In the genomic region with DNA sequence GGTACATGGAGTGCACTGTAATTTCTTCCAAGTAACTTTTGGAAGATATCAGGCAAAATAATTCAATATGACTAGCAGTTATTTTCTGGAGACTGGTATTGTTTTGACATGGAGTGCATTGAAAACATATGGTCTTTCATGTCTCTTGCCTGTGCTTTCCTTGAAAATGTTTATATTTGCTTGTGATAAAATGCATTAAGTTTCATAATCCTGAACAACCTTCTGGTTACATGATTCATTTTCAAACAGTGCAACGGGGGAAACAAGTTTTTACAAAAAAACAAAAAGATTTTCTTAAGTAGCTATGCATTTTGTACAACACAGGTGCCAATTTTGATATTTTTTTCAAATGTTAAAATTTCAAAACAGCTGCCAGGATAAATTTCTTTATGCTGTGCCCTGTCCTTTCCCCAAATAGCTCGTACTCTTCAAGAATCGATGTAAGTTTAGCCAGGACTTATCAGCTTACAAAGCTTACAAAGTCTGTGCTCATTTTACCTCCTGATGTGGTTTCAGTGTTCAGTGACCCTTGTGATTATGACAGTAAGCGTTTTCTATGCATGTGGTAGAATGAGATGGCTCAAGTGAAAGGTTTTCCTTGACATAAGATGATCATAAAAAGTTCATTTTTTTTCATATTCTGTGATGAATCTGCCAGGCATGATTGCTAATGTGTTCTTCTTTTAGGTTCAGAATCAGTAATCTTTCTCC, we compare ENCODE assay signal across 8 cellular contexts.
DNase-seq lines count a peak whose midpoint lies in the region; ATAC-seq and TF ChIP-seq lines count a peak whose summit lies in the region.
"Had no signal": no experiment of that assay in that cellular context is flagged by ENCODE, and none has a peak within 500 bp of the region (broad histone marks: within the 10 kb centered on the region; RNA-seq: fewer than 3 reads in every experiment).

No MANE protein-coding gene starts in this region.

- ATAC-seq in GM18858 (IDR thresholded peaks at IDR 0.05; ENCODE audit: unreplicated experiment) (peak; percentile 63), HG02870 (IDR thresholded peaks at IDR 0.05; ENCODE audit: unreplicated experiment) (peak; percentile 41)
- ATAC-seq in natural killer cell treated with Interleukin-12 subunit alpha and Interleukin-12 subunit beta and Interleukin-15 and Interleukin-18, amount 100 ng/mL, for 72 hours, result no peak

- H3K27me3 Mint-ChIP-seq in activated T-helper 2 cell treated with anti-CD3 and anti-CD28 coated beads, Interferon-gamma antibody, Interleukin-2, Interleukin-4, amounts not matched to agents 10 μg/mL and 5 μg/mL and 100 μg/mL, durations not matched to agents 14 hours and 24 hours and 36 hours (ENCODE audit: low read depth), result no peaks in the 10 kb centered on the region
- H3K27me3 Mint-ChIP-seq in natural killer cell treated with Interleukin-12 subunit alpha and Interleukin-12 subunit beta and Interleukin-15 and Interleukin-18, amount 100 ng/mL, for 72 hours, result no peaks in the 10 kb centered on the region
- peaks cover 3% of the 10 kb centered on the region for H3K27me3 Mint-ChIP-seq in nephron progenitor cell (ENCODE audit: low read depth, poor library complexity)

- no peak for TF ChIP-seq CTCF in nephron progenitor cell (IDR thresholded peaks at IDR 0.05)

- H3K4me1 Mint-ChIP-seq in activated T-helper 2 cell treated with anti-CD3 and anti-CD28 coated beads, Interferon-gamma antibody, Interleukin-2, Interleukin-4, amounts not matched to agents 10 μg/mL and 5 μg/mL and 100 μg/mL, durations not matched to agents 14 hours and 24 hours and 36 hours (ENCODE audit: low read depth), result peaks cover 66% of the 10 kb centered on the region
- H3K4me1 Mint-ChIP-seq in natural killer cell treated with Interleukin-12 subunit alpha and Interleukin-12 subunit beta and Interleukin-15 and Interleukin-18, amount 100 ng/mL, for 72 hours (ENCODE audit: low read depth in 2 of 2), result peaks cover 24 to 42% of the 10 kb centered on the region in 2 donors
- no peaks in the 10 kb centered on the region for H3K4me1 Mint-ChIP-seq in nephron progenitor cell

- DNase-seq in activated T-helper 2 cell treated with anti-CD3 and anti-CD28 coated beads, Interferon-gamma antibody, Interleukin-2, Interleukin-4, amounts not matched to agents 10 μg/mL and 5 μg/mL and 100 μg/mL, durations not matched to agents 14 hours and 24 hours and 36 hours (ENCODE audit: low spot score), result no peak
- DNase-seq in natural killer cell treated with Interleukin-12 subunit alpha and Interleukin-12 subunit beta and Interleukin-15 and Interleukin-18, amount 100 ng/mL, for 72 hours (ENCODE audit: low spot score), result no peak
- no peak for DNase-seq in nephron progenitor cell
- DNase-seq in anterior cingulate cortex (lab: John Stamatoyannopoulos, UW), result no peak
- no peak for DNase-seq in NCI-H146 treated with DMSO at 0.1 percent for 48 hours (lab: John Stamatoyannopoulos, UW; ENCODE audit: unreplicated experiment)
- DNase-seq: cortex of kidney had no signal

- peaks cover 6% of the 10 kb centered on the region for H3K9me3 Mint-ChIP-seq in activated T-helper 2 cell treated with anti-CD3 and anti-CD28 coated beads, Interferon-gamma antibody, Interleukin-2, Interleukin-4, amounts not matched to agents 10 μg/mL and 5 μg/mL and 100 μg/mL, durations not matched to agents 14 hours and 24 hours and 36 hours
- H3K9me3 Mint-ChIP-seq in natural killer cell treated with Interleukin-12 subunit alpha and Interleukin-12 subunit beta and Interleukin-15 and Interleukin-18, amount 100 ng/mL, for 72 hours, result peaks cover 4% of the 10 kb centered on the region
- no peaks in the 10 kb centered on the region for H3K9me3 Mint-ChIP-seq in nephron progenitor cell

- peaks cover 31% of the 10 kb centered on the region for H3K36me3 Mint-ChIP-seq in activated T-helper 2 cell treated with anti-CD3 and anti-CD28 coated beads, Interferon-gamma antibody, Interleukin-2, Interleukin-4, amounts not matched to agents 10 μg/mL and 5 μg/mL and 100 μg/mL, durations not matched to agents 14 hours and 24 hours and 36 hours (ENCODE audit: low read depth)
- H3K36me3 Mint-ChIP-seq in natural killer cell treated with Interleukin-12 subunit alpha and Interleukin-12 subunit beta and Interleukin-15 and Interleukin-18, amount 100 ng/mL, for 72 hours, result peaks cover 7% of the 10 kb centered on the region
- no peaks in the 10 kb centered on the region for H3K36me3 Mint-ChIP-seq in nephron progenitor cell (ENCODE audit: low read depth)

- peak overlapping the region; percentile 65 for H3K27ac Mint-ChIP-seq in activated T-helper 2 cell treated with anti-CD3 and anti-CD28 coated beads, Interferon-gamma antibody, Interleukin-2, Interleukin-4, amounts not matched to agents 10 μg/mL and 5 μg/mL and 100 μg/mL, durations not matched to agents 14 hours and 24 hours and 36 hours
- peak overlapping the region; percentile 47 to 69 for H3K27ac Mint-ChIP-seq in natural killer cell treated with Interleukin-12 subunit alpha and Interleukin-12 subunit beta and Interleukin-15 and Interleukin-18, amount 100 ng/mL, for 72 hours
- H3K27ac Mint-ChIP-seq in nephron progenitor cell, result no peak overlapping the region

- intact Hi-C loops in activated T-helper 2 cell treated with anti-CD3 and anti-CD28 coated beads, Interferon-gamma antibody, Interleukin-2, Interleukin-4, amounts not matched to agents 10 μg/mL and 5 μg/mL and 100 μg/mL, durations not matched to agents 14 hours and 24 hours and 36 hours (cut with micrococcal nuclease), result loop anchor here (5.0 to 10.0 kb wide), 2 partner anchors 67 to 620 kb away; no protein-coding TSS in a partner anchor

- no peak overlapping the region for H3K4me3 Mint-ChIP-seq in activated T-helper 2 cell treated with anti-CD3 and anti-CD28 coated beads, Interferon-gamma antibody, Interleukin-2, Interleukin-4, amounts not matched to agents 10 μg/mL and 5 μg/mL and 100 μg/mL, durations not matched to agents 14 hours and 24 hours and 36 hours (ENCODE audit: low read depth)
- H3K4me3 Mint-ChIP-seq in natural killer cell treated with Interleukin-12 subunit alpha and Interleukin-12 subunit beta and Interleukin-15 and Interleukin-18, amount 100 ng/mL, for 72 hours, result peak overlapping the region; percentile 34
- H3K4me3 Mint-ChIP-seq in nephron progenitor cell, result no peak overlapping the region

Comparison
In these comparisons a context has a peak if more than half of its experiments do, and no peak if none do; other contexts are left out.
1. ATAC-seq: peak in GM18858 (single experiment) and HG02870 (single experiment); none in natural killer cell treated with Interleukin-12 subunit alpha and Interleukin-12 subunit beta and Interleukin-15 and Interleukin-18, amount 100 ng/mL, for 72 hours (0 of 2).